ENCODE assay signal across 8 cellular contexts in genomic region chr14:106000029-106000511, GRCh38.
DNase-seq lines count a peak whose midpoint lies in the region; ATAC-seq and TF ChIP-seq lines count a peak whose summit lies in the region.
"Not testable (repeated sequence)": the region's sequence is repeated elsewhere in the genome, so short reads cannot be mapped to it uniquely, and the experiment has no call there.

No MANE protein-coding gene starts in this region.

- not testable (repeated sequence) for H3K4me2 ChIP-seq in DND-41 (ENCODE audit: insufficient read depth, low read length)

- ATAC-seq in DND-41 (ENCODE audit: insufficient read depth, low read depth): not testable (repeated sequence)
- peak; percentile 42 for ATAC-seq in GM18907 (IDR thresholded peaks at IDR 0.05; ENCODE audit: unreplicated experiment)
- ATAC-seq in GM21528 (IDR thresholded peaks at IDR 0.05; ENCODE audit: low FRiP score, unreplicated experiment): peak; percentile 54
- ATAC-seq in HG03045 (IDR thresholded peaks at IDR 0.05; ENCODE audit: unreplicated experiment): peak; percentile 31
- peak; percentile 31 for ATAC-seq in effector memory CD8-positive, alpha-beta T cell (replicated peaks)
- peak; percentile 20 for ATAC-seq in stimulated activated memory B cell treated with anti-CD40 and anti-IgM and Interleukin-4, amounts not matched to agents 10 μg/mL and 1 μg/mL and 100 μg/mL, for 72 hours

- H3K36me3 Mint-ChIP-seq in activated T-cell treated with anti-CD3 and anti-CD28 coated beads, Interleukin-2, amount 50 U/mL, for 24 hours (ENCODE audit: low read depth); stimulated activated memory B cell treated with anti-CD40 and anti-IgM and Interleukin-4, amounts not matched to agents 10 μg/mL and 1 μg/mL and 100 μg/mL, for 72 hours: not testable (repeated sequence)
- peaks cover 17% of the 10 kb centered on the region for H3K36me3 Mint-ChIP-seq in effector memory CD8-positive, alpha-beta T cell (ENCODE audit: insufficient read depth)

- H3K9me3 Mint-ChIP-seq in activated T-cell treated with anti-CD3 and anti-CD28 coated beads, Interleukin-2, amount 50 U/mL, for 24 hours; effector memory CD8-positive, alpha-beta T cell; stimulated activated memory B cell treated with anti-CD40 and anti-IgM and Interleukin-4, amounts not matched to agents 10 μg/mL and 1 μg/mL and 100 μg/mL, for 72 hours: not testable (repeated sequence)

- not testable (repeated sequence) for H3K9ac ChIP-seq in DND-41 (ENCODE audit: low read depth, low read length)

- H3K4me3 Mint-ChIP-seq in activated T-cell treated with anti-CD3 and anti-CD28 coated beads, Interleukin-2, amount 50 U/mL, for 24 hours; effector memory CD8-positive, alpha-beta T cell; stimulated activated memory B cell treated with anti-CD40 and anti-IgM and Interleukin-4, amounts not matched to agents 10 μg/mL and 1 μg/mL and 100 μg/mL, for 72 hours: not testable (repeated sequence)

- DNase-seq in DND-41; LNCaP clone FGC (ENCODE audit: low read depth); activated T-cell treated with anti-CD3 and anti-CD28 coated beads, Interleukin-2, amount 50 U/mL, for 24 hours; effector memory CD8-positive, alpha-beta T cell: not testable (repeated sequence)

- not testable (repeated sequence) for H3K27me3 Mint-ChIP-seq in activated T-cell treated with anti-CD3 and anti-CD28 coated beads, Interleukin-2, amount 50 U/mL, for 24 hours; effector memory CD8-positive, alpha-beta T cell; stimulated activated memory B cell treated with anti-CD40 and anti-IgM and Interleukin-4, amounts not matched to agents 10 μg/mL and 1 μg/mL and 100 μg/mL, for 72 hours

- H3K79me2 ChIP-seq in DND-41 (ENCODE audit: insufficient read depth, low read length): peaks cover 12% of the 10 kb centered on the region

- not testable (repeated sequence) for H3K27me3 ChIP-seq in DND-41 (ENCODE audit: insufficient read depth, low read length, poor library complexity)

- H3K4me1 ChIP-seq in DND-41 (ENCODE audit: insufficient read depth, low read length): peaks cover 74% of the 10 kb centered on the region

- TF ChIP-seq CTCF in DND-41 (IDR thresholded peaks at IDR 0.05; ENCODE audit: borderline replicate concordance, extremely low read depth, low read length, poor library complexity, severe bottlenecking): peak; percentile 44
- TF ChIP-seq CTCF in LNCaP clone FGC (IDR thresholded peaks at IDR 0.05; ENCODE audit: control insufficient read depth, extremely low read depth, insufficient read depth): peak; percentile 11; the same call in 1 of the 2 replicates

- peak overlapping the region; percentile 28; the same call in 1 of the 2 replicates for H3K27ac ChIP-seq in DND-41 (ENCODE audit: low read length)

- not testable (repeated sequence) for H4K20me1 ChIP-seq in DND-41 (ENCODE audit: insufficient read depth, low read length)

- not testable (repeated sequence) for H3K36me3 ChIP-seq in DND-41 (ENCODE audit: insufficient read depth, low read length)

- H3K9me3 ChIP-seq in DND-41 (ENCODE audit: insufficient read depth, low read length, severe bottlenecking): not testable (repeated sequence)

- not testable (repeated sequence) for H3K4me3 ChIP-seq in DND-41 (ENCODE audit: low read depth in 1 of 2, low read length in 2 of 2); LNCaP clone FGC (ENCODE audit: low read depth, low read length)

- H2AFZ ChIP-seq in DND-41 (ENCODE audit: low read depth, low read length): not testable (repeated sequence)

- peak overlapping the region; percentile 61 for H3K27ac Mint-ChIP-seq in activated T-cell treated with anti-CD3 and anti-CD28 coated beads, Interleukin-2, amount 50 U/mL, for 24 hours
- peak overlapping the region in 1 of 2 donors; percentile 57 for H3K27ac Mint-ChIP-seq in effector memory CD8-positive, alpha-beta T cell
- not testable (repeated sequence) for H3K27ac Mint-ChIP-seq in stimulated activated memory B cell treated with anti-CD40 and anti-IgM and Interleukin-4, amounts not matched to agents 10 μg/mL and 1 μg/mL and 100 μg/mL, for 72 hours

- H3K4me1 Mint-ChIP-seq in activated T-cell treated with anti-CD3 and anti-CD28 coated beads, Interleukin-2, amount 50 U/mL, for 24 hours (ENCODE audit: low read depth): peaks cover 49% of the 10 kb centered on the region
- peaks cover 14 to 19% of the 10 kb centered on the region in 2 donors for H3K4me1 Mint-ChIP-seq in effector memory CD8-positive, alpha-beta T cell (ENCODE audit: low read depth in 2 of 2)
- H3K4me1 Mint-ChIP-seq in stimulated activated memory B cell treated with anti-CD40 and anti-IgM and Interleukin-4, amounts not matched to agents 10 μg/mL and 1 μg/mL and 100 μg/mL, for 72 hours: not testable (repeated sequence)
